ENCODE assay signal across 8 cellular contexts in the genomic region with DNA sequence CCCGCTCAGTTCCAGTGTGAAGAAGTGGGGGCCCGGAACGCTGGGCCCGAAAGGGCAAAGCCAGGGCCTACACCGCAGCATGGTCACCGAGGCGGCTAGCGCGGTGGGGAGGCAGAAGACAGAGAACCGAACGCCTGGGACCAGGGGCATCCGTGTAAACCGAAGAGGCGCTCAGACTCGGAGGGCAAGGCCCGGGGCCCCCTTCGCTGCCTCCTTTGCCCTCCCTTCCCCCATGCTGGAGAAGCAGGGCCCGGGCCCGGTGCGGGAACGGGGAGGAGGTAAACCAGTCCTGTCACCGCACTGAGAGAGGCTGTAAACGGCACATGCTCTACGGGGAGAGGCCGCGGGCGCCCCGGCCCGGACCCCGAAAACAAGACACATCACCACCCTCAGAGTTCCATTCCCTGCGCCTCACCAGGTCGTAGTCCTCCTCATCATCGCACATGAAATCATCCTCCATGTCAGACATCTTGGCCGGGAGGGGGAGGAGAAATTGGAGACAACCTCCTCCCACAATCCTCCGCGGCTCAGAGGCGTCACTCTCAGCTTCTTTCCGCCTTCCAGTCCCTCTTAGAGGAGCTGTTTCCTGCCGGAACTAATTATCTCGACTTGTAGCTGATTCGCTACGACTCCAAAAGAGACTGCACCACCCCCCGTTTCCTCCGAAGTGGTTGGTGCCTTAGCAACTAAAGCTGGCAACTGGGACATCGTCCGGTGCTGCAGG. TPM values are rescaled to one million over a fixed set of nuclear protein-coding genes. Genes with fewer than 3 reads are reported as not detected.
A peak's percentile ranks its signal among the peaks of the same experiment; 100 is the strongest.
DNase-seq lines count a peak whose midpoint lies in the region; ATAC-seq and TF ChIP-seq lines count a peak whose summit lies in the region.

A gene (minus strand): TSS at position 490 of the 724 bp plus-strand sequence. CDS start 21 bp downstream, at position 469.

- H3K9me3 ChIP-seq in aorta (ENCODE audit: control insufficient read depth, low read length) = no peaks in the 10 kb centered on the region

- peak; percentile 81 for TF ChIP-seq POLR2A in GM18505 (IDR thresholded peaks at IDR 0.05; ENCODE audit: borderline replicate concordance, extremely low read depth, insufficient read depth, insufficient read length)

- H3K27ac ChIP-seq in rectal smooth muscle tissue (ENCODE audit: low read depth, low read length) (peak within 1 kb of the TSS; percentile 66), aorta (ENCODE audit: low read depth in 1 of 2, low read length in 2 of 2) (peak within 1 kb of the TSS in 1 of 2 donors; percentile 87)

- ATAC-seq in GM18505 (IDR thresholded peaks at IDR 0.05; ENCODE audit: unreplicated experiment) (peak; percentile 94), HG02973 (IDR thresholded peaks at IDR 0.05; ENCODE audit: unreplicated experiment) (peak; percentile 81), aorta (ENCODE audit: low FRiP score) (peak; percentile 99)

- peak within 1 kb of the TSS; percentile 95 for H3K9ac ChIP-seq in rectal smooth muscle tissue (ENCODE audit: low read length)

- H3K36me3 ChIP-seq in rectal smooth muscle tissue (ENCODE audit: control insufficient read depth, insufficient read depth, low read length) (no peaks in the 10 kb centered on the region), aorta (ENCODE audit: control insufficient read depth in 1 of 2, insufficient read depth in 2 of 2, low read length in 1 of 2) (no peaks in the 10 kb centered on the region)

- H3K4me1 ChIP-seq in rectal smooth muscle tissue (ENCODE audit: control insufficient read depth, insufficient read depth, low read length) (peaks cover 13% of the 10 kb centered on the region), aorta (ENCODE audit: control insufficient read depth in 1 of 2, insufficient read depth in 2 of 2, low read length in 2 of 2) (no peaks in the 10 kb centered on the region)

- peak within 1 kb of the TSS; percentile 98 for H3K4me3 ChIP-seq in astrocyte of the cerebellum (ENCODE audit: low read depth, low read length)
- peak within 1 kb of the TSS; percentile 100 for H3K4me3 ChIP-seq in rectal smooth muscle tissue (ENCODE audit: low read length)
- peak within 1 kb of the TSS; percentile 91 to 97 for H3K4me3 ChIP-seq in aorta (ENCODE audit: low read length in 2 of 2)

- no peak for TF ChIP-seq CTCF in astrocyte of the cerebellum (IDR thresholded peaks at IDR 0.05; ENCODE audit: low read depth, low read length, missing control alignments)

- DNase-seq in NCI-H2029 (lab: John Stamatoyannopoulos, UW) = peak; percentile 91
- DNase-seq in T-helper 9 cell = peak; percentile 83
- peak; percentile 98 for DNase-seq in astrocyte of the cerebellum (ENCODE audit: low read depth)
- DNase-seq in hepatic stellate cell (ENCODE audit: low spot score) = peak; percentile 80
- peak; percentile 94 to 95 for DNase-seq in aorta

- in situ Hi-C loops in astrocyte of the cerebellum (cut with HindIII; ENCODE audit: low sequenced_read_pairs) = no loop called here

- intact Hi-C loops in aorta (cut with DNase I) = loop anchor here (2.0 to 5.0 kb wide), 2 partner anchors 108 to 466 kb away; a partner anchor contains a TSS

- WGBS in aorta, 2 donors = 0 to 1% methylated on average over 46 of the region's 46 CpGs

- no peaks in the 10 kb centered on the region for H3K27me3 ChIP-seq in rectal smooth muscle tissue (ENCODE audit: control insufficient read depth, insufficient read depth, low read length)
- H3K27me3 ChIP-seq in aorta (ENCODE audit: control insufficient read depth in 1 of 2, insufficient read depth in 2 of 2, low read length in 1 of 2) = no peaks in the 10 kb centered on the region

RNA-seq across cellular contexts. Expression of the gene that starts here (rescaled TPM):
- total RNA-seq in aorta = 10 to 100 TPM; 60.9 to 69.3 TPM
- polyA plus RNA-seq in aorta = 10 to 100 TPM; 64.5 to 85.9 TPM
